Comparison of ENCODE assay signal across 9 cellular contexts in genomic region chrX:1836683-1837082, GRCh38.
"Had no signal": no experiment of that assay in that cellular context is flagged by ENCODE, and none has a peak within 500 bp of the region (broad histone marks: within the 10 kb centered on the region; RNA-seq: fewer than 3 reads in every experiment).

No MANE protein-coding gene starts in this region.

- H3K9me3 ChIP-seq: HAP-1 had no signal

- DNase-seq: H7, IMR-90, Karpas-422, KBM-7 had no signal

- H3K4me3 Mint-ChIP-seq: GM23338 had no signal

- H3K4me1 ChIP-seq: HAP-1 had no signal

- H3K27ac Mint-ChIP-seq: GM23338 had no signal

- H3K4me3 ChIP-seq: GM23338, HAP-1 had no signal

- ATAC-seq: GM23338, HCT116 had no signal

- H3K4me2 ChIP-seq: GM23338, KMS-11 had no signal

- H3K36me3 ChIP-seq: HAP-1 had no signal

- H3K27ac ChIP-seq: HL-60, KMS-11 had no signal

- H3K9ac ChIP-seq: KMS-11 had no signal
